In the genomic region with DNA sequence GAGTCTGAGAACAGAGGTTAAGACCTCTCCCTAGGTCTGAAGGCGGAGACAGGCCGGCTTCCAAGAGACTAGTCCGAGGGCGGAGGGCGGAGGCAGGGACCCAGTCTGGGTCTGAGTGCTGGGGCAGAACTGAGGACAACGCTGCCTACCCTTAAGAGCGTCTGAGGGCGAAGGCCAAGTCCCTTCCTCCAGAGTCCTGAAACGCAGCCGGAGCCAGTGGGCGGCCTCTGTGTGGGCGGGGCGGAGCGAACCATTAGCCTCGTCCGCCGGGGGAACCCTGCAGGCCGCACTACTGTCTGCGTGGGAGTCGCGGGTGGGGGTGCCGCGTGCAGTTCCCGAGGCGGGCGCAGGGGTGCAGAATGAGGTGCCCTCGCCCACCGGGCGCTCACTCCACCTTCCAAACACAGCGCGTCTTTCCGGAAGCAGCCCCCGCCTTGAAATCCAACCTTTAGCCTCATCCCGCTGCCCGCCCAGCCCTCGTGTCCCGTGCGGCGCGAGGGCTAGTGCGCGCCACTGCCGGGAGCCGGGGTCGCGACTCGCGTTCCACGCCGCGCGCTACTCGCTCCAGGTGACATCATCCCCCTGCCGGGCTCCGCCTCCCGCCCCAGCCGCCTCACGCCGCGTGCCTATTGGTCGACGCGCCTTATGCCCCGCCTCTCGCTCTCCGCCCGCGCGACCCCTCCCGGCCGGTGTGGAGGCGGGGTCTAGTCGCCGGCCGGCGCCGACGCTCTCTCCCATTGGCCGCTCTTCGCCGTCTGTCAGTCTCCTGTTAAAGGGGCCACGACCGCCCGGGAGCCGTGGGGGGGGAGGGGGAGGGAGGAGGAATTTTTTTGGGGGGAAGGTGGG, we compare ENCODE assay signal across 1 cellular context.
TF ChIP-seq lines count a peak whose summit lies in the region.

A gene with protein sequence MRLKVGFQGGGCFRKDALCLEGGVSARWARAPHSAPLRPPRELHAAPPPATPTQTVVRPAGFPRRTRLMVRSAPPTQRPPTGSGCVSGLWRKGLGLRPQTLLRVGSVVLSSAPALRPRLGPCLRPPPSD (minus strand): TSS at position 579 of the 846 bp plus-strand sequence. CDS start 121 bp downstream, at position 458.

TF ChIP-seq in K562, 482 proteins besides CTCF, POLR2A, EP300 and RAD21 (continued from another document and continues in another):
- TF ChIP-seq, protein P1, sequence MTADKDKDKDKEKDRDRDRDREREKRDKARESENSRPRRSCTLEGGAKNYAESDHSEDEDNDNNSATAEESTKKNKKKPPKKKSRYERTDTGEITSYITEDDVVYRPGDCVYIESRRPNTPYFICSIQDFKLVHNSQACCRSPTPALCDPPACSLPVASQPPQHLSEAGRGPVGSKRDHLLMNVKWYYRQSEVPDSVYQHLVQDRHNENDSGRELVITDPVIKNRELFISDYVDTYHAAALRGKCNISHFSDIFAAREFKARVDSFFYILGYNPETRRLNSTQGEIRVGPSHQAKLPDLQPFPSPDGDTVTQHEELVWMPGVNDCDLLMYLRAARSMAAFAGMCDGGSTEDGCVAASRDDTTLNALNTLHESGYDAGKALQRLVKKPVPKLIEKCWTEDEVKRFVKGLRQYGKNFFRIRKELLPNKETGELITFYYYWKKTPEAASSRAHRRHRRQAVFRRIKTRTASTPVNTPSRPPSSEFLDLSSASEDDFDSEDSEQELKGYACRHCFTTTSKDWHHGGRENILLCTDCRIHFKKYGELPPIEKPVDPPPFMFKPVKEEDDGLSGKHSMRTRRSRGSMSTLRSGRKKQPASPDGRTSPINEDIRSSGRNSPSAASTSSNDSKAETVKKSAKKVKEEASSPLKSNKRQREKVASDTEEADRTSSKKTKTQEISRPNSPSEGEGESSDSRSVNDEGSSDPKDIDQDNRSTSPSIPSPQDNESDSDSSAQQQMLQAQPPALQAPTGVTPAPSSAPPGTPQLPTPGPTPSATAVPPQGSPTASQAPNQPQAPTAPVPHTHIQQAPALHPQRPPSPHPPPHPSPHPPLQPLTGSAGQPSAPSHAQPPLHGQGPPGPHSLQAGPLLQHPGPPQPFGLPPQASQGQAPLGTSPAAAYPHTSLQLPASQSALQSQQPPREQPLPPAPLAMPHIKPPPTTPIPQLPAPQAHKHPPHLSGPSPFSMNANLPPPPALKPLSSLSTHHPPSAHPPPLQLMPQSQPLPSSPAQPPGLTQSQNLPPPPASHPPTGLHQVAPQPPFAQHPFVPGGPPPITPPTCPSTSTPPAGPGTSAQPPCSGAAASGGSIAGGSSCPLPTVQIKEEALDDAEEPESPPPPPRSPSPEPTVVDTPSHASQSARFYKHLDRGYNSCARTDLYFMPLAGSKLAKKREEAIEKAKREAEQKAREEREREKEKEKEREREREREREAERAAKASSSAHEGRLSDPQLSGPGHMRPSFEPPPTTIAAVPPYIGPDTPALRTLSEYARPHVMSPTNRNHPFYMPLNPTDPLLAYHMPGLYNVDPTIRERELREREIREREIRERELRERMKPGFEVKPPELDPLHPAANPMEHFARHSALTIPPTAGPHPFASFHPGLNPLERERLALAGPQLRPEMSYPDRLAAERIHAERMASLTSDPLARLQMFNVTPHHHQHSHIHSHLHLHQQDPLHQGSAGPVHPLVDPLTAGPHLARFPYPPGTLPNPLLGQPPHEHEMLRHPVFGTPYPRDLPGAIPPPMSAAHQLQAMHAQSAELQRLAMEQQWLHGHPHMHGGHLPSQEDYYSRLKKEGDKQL (CRISPR knock-in tag; IDR thresholded peaks at IDR 0.05; ENCODE audit: borderline replicate concordance) = peak; percentile 87
- TF ChIP-seq NR2F6 (CRISPR knock-in tag; IDR thresholded peaks at IDR 0.05) = no peak
- TF ChIP-seq MAZ (CRISPR knock-in tag; conservative IDR thresholded peaks at IDR 0.05 in 1 of 2, IDR thresholded peaks at IDR 0.05 in 1 of 2) = peak; percentile 93 to 99
- TF ChIP-seq, protein P2, sequence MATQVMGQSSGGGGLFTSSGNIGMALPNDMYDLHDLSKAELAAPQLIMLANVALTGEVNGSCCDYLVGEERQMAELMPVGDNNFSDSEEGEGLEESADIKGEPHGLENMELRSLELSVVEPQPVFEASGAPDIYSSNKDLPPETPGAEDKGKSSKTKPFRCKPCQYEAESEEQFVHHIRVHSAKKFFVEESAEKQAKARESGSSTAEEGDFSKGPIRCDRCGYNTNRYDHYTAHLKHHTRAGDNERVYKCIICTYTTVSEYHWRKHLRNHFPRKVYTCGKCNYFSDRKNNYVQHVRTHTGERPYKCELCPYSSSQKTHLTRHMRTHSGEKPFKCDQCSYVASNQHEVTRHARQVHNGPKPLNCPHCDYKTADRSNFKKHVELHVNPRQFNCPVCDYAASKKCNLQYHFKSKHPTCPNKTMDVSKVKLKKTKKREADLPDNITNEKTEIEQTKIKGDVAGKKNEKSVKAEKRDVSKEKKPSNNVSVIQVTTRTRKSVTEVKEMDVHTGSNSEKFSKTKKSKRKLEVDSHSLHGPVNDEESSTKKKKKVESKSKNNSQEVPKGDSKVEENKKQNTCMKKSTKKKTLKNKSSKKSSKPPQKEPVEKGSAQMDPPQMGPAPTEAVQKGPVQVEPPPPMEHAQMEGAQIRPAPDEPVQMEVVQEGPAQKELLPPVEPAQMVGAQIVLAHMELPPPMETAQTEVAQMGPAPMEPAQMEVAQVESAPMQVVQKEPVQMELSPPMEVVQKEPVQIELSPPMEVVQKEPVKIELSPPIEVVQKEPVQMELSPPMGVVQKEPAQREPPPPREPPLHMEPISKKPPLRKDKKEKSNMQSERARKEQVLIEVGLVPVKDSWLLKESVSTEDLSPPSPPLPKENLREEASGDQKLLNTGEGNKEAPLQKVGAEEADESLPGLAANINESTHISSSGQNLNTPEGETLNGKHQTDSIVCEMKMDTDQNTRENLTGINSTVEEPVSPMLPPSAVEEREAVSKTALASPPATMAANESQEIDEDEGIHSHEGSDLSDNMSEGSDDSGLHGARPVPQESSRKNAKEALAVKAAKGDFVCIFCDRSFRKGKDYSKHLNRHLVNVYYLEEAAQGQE (CRISPR knock-in tag; IDR thresholded peaks at IDR 0.05; ENCODE audit: low read depth) = peak; percentile 88
- no peak for TF ChIP-seq PURB (CRISPR knock-in tag; IDR thresholded peaks at IDR 0.05; ENCODE audit: low read depth)
- TF ChIP-seq ZBTB17 (CRISPR knock-in tag; IDR thresholded peaks at IDR 0.05) = 0 out of 2 replicates have a peak, but pooled peaks have one; percentile 44
- peak; percentile 83 to 86 for TF ChIP-seq NRF1 (conservative IDR thresholded peaks at IDR 0.05 in 1 of 2, IDR thresholded peaks at IDR 0.05 in 1 of 2)
- TF ChIP-seq LEF1 (IDR thresholded peaks at IDR 0.05) = no peak
- TF ChIP-seq ZNF445 (CRISPR knock-in tag; IDR thresholded peaks at IDR 0.05; ENCODE audit: low read depth) = no peak
- no peak for TF ChIP-seq RBM15 (IDR thresholded peaks at IDR 0.05; ENCODE audit: insufficient read depth, low read length)
- no peak for TF ChIP-seq ETV6 (IDR thresholded peaks at IDR 0.05; ENCODE audit: borderline replicate concordance in 1 of 2, low read depth in 2 of 2, low read length in 1 of 2)
- no peak for TF ChIP-seq ETV6 (CRISPR knock-in tag; IDR thresholded peaks at IDR 0.05; ENCODE audit: borderline replicate concordance)
- peak; percentile 97 for TF ChIP-seq ETV1 (tag; conservative IDR thresholded peaks at IDR 0.05; ENCODE audit: low read depth)
- TF ChIP-seq, protein P3, sequence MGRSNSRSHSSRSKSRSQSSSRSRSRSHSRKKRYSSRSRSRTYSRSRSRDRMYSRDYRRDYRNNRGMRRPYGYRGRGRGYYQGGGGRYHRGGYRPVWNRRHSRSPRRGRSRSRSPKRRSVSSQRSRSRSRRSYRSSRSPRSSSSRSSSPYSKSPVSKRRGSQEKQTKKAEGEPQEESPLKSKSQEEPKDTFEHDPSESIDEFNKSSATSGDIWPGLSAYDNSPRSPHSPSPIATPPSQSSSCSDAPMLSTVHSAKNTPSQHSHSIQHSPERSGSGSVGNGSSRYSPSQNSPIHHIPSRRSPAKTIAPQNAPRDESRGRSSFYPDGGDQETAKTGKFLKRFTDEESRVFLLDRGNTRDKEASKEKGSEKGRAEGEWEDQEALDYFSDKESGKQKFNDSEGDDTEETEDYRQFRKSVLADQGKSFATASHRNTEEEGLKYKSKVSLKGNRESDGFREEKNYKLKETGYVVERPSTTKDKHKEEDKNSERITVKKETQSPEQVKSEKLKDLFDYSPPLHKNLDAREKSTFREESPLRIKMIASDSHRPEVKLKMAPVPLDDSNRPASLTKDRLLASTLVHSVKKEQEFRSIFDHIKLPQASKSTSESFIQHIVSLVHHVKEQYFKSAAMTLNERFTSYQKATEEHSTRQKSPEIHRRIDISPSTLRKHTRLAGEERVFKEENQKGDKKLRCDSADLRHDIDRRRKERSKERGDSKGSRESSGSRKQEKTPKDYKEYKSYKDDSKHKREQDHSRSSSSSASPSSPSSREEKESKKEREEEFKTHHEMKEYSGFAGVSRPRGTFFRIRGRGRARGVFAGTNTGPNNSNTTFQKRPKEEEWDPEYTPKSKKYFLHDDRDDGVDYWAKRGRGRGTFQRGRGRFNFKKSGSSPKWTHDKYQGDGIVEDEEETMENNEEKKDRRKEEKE (IDR thresholded peaks at IDR 0.05; ENCODE audit: borderline replicate concordance in 1 of 2, control insufficient read depth in 1 of 2, low read depth in 2 of 2, low read length in 1 of 2) = peak in 1 of 2 experiments; percentile 93; a peak in 2 of 4 replicates
- TF ChIP-seq ZNF232 (CRISPR knock-in tag; IDR thresholded peaks at IDR 0.05) = no peak
- TF ChIP-seq ZSCAN29 (IDR thresholded peaks at IDR 0.05) = no peak
- TF ChIP-seq CEBPG (CRISPR knock-in tag; IDR thresholded peaks at IDR 0.05) = 0 out of 2 replicates have a peak, but pooled peaks have one; percentile 61
- TF ChIP-seq CEBPG (tag; conservative IDR thresholded peaks at IDR 0.05 in 1 of 2, IDR thresholded peaks at IDR 0.05 in 1 of 2) = peak in 1 of 2 experiments; percentile 34; a peak in 1 of 4 replicates
- TF ChIP-seq, protein P4, sequence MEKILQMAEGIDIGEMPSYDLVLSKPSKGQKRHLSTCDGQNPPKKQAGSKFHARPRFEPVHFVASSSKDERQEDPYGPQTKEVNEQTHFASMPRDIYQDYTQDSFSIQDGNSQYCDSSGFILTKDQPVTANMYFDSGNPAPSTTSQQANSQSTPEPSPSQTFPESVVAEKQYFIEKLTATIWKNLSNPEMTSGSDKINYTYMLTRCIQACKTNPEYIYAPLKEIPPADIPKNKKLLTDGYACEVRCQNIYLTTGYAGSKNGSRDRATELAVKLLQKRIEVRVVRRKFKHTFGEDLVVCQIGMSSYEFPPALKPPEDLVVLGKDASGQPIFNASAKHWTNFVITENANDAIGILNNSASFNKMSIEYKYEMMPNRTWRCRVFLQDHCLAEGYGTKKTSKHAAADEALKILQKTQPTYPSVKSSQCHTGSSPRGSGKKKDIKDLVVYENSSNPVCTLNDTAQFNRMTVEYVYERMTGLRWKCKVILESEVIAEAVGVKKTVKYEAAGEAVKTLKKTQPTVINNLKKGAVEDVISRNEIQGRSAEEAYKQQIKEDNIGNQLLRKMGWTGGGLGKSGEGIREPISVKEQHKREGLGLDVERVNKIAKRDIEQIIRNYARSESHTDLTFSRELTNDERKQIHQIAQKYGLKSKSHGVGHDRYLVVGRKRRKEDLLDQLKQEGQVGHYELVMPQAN (IDR thresholded peaks at IDR 0.05; ENCODE audit: borderline replicate concordance) = no peak; the same call in 1 of the 2 replicates
- TF ChIP-seq, protein P5, sequence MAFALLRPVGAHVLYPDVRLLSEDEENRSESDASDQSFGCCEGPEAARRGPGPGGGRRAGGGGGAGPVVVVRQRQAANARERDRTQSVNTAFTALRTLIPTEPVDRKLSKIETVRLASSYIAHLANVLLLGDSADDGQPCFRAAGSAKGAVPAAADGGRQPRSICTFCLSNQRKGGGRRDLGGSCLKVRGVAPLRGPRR (CRISPR knock-in tag; IDR thresholded peaks at IDR 0.05) = no peak
- TF ChIP-seq ERF (CRISPR knock-in tag; IDR thresholded peaks at IDR 0.05) = peak; percentile 90; the same call in 1 of the 2 replicates
- TF ChIP-seq, protein P6, sequence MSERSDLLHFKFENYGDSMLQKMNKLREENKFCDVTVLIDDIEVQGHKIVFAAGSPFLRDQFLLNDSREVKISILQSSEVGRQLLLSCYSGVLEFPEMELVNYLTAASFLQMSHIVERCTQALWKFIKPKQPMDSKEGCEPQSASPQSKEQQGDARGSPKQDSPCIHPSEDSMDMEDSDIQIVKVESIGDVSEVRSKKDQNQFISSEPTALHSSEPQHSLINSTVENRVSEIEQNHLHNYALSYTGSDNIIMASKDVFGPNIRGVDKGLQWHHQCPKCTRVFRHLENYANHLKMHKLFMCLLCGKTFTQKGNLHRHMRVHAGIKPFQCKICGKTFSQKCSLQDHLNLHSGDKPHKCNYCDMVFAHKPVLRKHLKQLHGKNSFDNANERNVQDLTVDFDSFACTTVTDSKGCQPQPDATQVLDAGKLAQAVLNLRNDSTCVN (CRISPR knock-in tag; IDR thresholded peaks at IDR 0.05) = no peak
- no peak for TF ChIP-seq ZNF586 (CRISPR knock-in tag; conservative IDR thresholded peaks at IDR 0.05)
- TF ChIP-seq KLF13 (tag; IDR thresholded peaks at IDR 0.05; ENCODE audit: borderline replicate concordance, low read depth) = peak; percentile 93
- TF ChIP-seq, protein P7, sequence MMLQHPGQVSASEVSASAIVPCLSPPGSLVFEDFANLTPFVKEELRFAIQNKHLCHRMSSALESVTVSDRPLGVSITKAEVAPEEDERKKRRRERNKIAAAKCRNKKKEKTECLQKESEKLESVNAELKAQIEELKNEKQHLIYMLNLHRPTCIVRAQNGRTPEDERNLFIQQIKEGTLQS (IDR thresholded peaks at IDR 0.05) = peak; percentile 96
- TF ChIP-seq, protein P7 (CRISPR knock-in tag; conservative IDR thresholded peaks at IDR 0.05) = no peak; the same call in none of the 2 replicates
- TF ChIP-seq, protein P8, sequence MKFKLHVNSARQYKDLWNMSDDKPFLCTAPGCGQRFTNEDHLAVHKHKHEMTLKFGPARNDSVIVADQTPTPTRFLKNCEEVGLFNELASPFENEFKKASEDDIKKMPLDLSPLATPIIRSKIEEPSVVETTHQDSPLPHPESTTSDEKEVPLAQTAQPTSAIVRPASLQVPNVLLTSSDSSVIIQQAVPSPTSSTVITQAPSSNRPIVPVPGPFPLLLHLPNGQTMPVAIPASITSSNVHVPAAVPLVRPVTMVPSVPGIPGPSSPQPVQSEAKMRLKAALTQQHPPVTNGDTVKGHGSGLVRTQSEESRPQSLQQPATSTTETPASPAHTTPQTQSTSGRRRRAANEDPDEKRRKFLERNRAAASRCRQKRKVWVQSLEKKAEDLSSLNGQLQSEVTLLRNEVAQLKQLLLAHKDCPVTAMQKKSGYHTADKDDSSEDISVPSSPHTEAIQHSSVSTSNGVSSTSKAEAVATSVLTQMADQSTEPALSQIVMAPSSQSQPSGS (CRISPR knock-in tag; IDR thresholded peaks at IDR 0.05) = peak; percentile 97
- TF ChIP-seq, protein P9, sequence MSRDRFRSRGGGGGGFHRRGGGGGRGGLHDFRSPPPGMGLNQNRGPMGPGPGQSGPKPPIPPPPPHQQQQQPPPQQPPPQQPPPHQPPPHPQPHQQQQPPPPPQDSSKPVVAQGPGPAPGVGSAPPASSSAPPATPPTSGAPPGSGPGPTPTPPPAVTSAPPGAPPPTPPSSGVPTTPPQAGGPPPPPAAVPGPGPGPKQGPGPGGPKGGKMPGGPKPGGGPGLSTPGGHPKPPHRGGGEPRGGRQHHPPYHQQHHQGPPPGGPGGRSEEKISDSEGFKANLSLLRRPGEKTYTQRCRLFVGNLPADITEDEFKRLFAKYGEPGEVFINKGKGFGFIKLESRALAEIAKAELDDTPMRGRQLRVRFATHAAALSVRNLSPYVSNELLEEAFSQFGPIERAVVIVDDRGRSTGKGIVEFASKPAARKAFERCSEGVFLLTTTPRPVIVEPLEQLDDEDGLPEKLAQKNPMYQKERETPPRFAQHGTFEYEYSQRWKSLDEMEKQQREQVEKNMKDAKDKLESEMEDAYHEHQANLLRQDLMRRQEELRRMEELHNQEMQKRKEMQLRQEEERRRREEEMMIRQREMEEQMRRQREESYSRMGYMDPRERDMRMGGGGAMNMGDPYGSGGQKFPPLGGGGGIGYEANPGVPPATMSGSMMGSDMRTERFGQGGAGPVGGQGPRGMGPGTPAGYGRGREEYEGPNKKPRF (IDR thresholded peaks at IDR 0.05; ENCODE audit: low read depth, low read length) = no peak
- TF ChIP-seq CREB1 (IDR thresholded peaks at IDR 0.05) = 0 out of 2 replicates have a peak, but pooled peaks have one; percentile 42
- peak; percentile 77 for TF ChIP-seq CREB1 (CRISPR knock-in tag; IDR thresholded peaks at IDR 0.05)
